In genomic region chr22:24216541-24217209, GRCh38 we compare ENCODE assay signal across 25 cellular contexts. TPM values are rescaled to one million over a fixed set of nuclear protein-coding genes. Genes with fewer than 3 reads are reported as not detected.
DNase-seq lines count a peak whose midpoint lies in the region; ATAC-seq and FAIRE-seq lines count a peak whose summit lies in the region.
"Had no signal": no experiment of that assay in that cellular context is flagged by ENCODE, and none has a peak within 500 bp of the region (broad histone marks: within the 10 kb centered on the region; RNA-seq: fewer than 3 reads in every experiment).

No MANE protein-coding gene starts in this region.

- CTCF ChIA-PET in activated CD8-positive, alpha-beta T cell treated with anti-CD3 and anti-CD28 coated beads, Interleukin-2, amount 10 ng/mL, durations not matched to agents 7 days and 5 days (lab: Charles Lee), result interaction anchor here (1.2 to 2.6 kb wide), 4 partner anchors 11 to 60 kb away, joined by 3 to 11 read pairs (median 8); no protein-coding TSS in a partner anchor

- no peak overlapping the region for H3K4me3 Mint-ChIP-seq in activated CD8-positive, alpha-beta T cell treated with anti-CD3 and anti-CD28 coated beads, Interleukin-2, amount 10 ng/mL, durations not matched to agents 7 days and 5 days
- H3K4me3 Mint-ChIP-seq in dendritic cell treated with granulocyte-macrophage colony-stimulating factor and Interleukin-4, amounts not matched to agents 40 ng/mL and 50 ng/mL, for 4 days, result no peak overlapping the region
- H3K4me3 Mint-ChIP-seq: immature natural killer cell, nephron, T-cell had no signal

- H3K4me1 Mint-ChIP-seq in activated CD8-positive, alpha-beta T cell treated with anti-CD3 and anti-CD28 coated beads, Interleukin-2, amount 10 ng/mL, durations not matched to agents 7 days and 5 days (ENCODE audit: low read depth), result peaks cover 19% of the 10 kb centered on the region
- H3K4me1 Mint-ChIP-seq in dendritic cell treated with granulocyte-macrophage colony-stimulating factor and Interleukin-4, amounts not matched to agents 40 ng/mL and 50 ng/mL, for 4 days (ENCODE audit: low read depth), result peaks cover 47% of the 10 kb centered on the region
- H3K4me1 Mint-ChIP-seq: immature natural killer cell had no signal

- intact Hi-C loops in dendritic cell treated with granulocyte-macrophage colony-stimulating factor and Interleukin-4, amounts not matched to agents 40 ng/mL and 50 ng/mL, for 4 days (cut with micrococcal nuclease), result no loop called here

- H3K27me3 Mint-ChIP-seq in activated CD8-positive, alpha-beta T cell treated with anti-CD3 and anti-CD28 coated beads, Interleukin-2, amount 10 ng/mL, durations not matched to agents 7 days and 5 days (ENCODE audit: low read depth), result peaks cover 6% of the 10 kb centered on the region
- H3K27me3 Mint-ChIP-seq in dendritic cell treated with granulocyte-macrophage colony-stimulating factor and Interleukin-4, amounts not matched to agents 40 ng/mL and 50 ng/mL, for 4 days, result no peaks in the 10 kb centered on the region
- H3K27me3 Mint-ChIP-seq: T-cell had no signal

- FAIRE-seq in urothelium cell line (lab: Jason Lieb, UNC), result peak; percentile 95
- FAIRE-seq: G401.6 had no signal

- peak; percentile 66 for DNase-seq in activated CD8-positive, alpha-beta memory T cell treated with anti-CD3 and anti-CD28 coated beads for 24 hours
- DNase-seq in activated CD8-positive, alpha-beta memory T cell treated with anti-CD3 and anti-CD28 coated beads, Interleukin-2, amount 50 U/mL, for 4 hours, result no peak
- DNase-seq in activated CD8-positive, alpha-beta T cell treated with anti-CD3 and anti-CD28 coated beads, Interleukin-2, amount 10 ng/mL, durations not matched to agents 7 days and 5 days, result peak; percentile 43
- DNase-seq in urothelium cell line (ENCODE audit: low spot score) (no peak), SKM-1 (lab: John Stamatoyannopoulos, UW; ENCODE audit: unreplicated experiment) (no peak)
- DNase-seq: activated CD4-positive, alpha-beta T cell treated with anti-CD3 and anti-CD28 coated beads, Interleukin-2, amount 50 U/mL, for 48 hours; activated CD4-positive, CD25-positive, alpha-beta regulatory T cell; DMS153; dorsolateral prefrontal cortex; hypothalamus; immature natural killer cell; Karpas-422; left colon; mammary epithelial cell; NCI-H1417 treated with DMSO at 0.1 percent for 48 hours; NCI-H2081; NCI-H2227 treated with DMSO at 0.1 percent for 48 hours; T-cell had no signal

- ATAC-seq in activated CD8-positive, alpha-beta T cell treated with anti-CD3 and anti-CD28 coated beads, Interleukin-2, amount 10 ng/mL, durations not matched to agents 7 days and 5 days, result peak; percentile 44
- ATAC-seq in GM18909 (IDR thresholded peaks at IDR 0.05; ENCODE audit: poor library complexity, unreplicated experiment), result no peak
- ATAC-seq in GM21825 (IDR thresholded peaks at IDR 0.05; ENCODE audit: unreplicated experiment), result no peak
- ATAC-seq: HCT116, left colon had no signal

- POLR2A ChIA-PET in activated CD8-positive, alpha-beta T cell treated with anti-CD3 and anti-CD28 coated beads, Interleukin-2, amount 10 ng/mL, durations not matched to agents 7 days and 5 days (lab: Charles Lee), result no interaction called here

- peak overlapping the region; percentile 76 for H3K27ac Mint-ChIP-seq in activated CD8-positive, alpha-beta T cell treated with anti-CD3 and anti-CD28 coated beads, Interleukin-2, amount 10 ng/mL, durations not matched to agents 7 days and 5 days
- peak overlapping the region; percentile 72 for H3K27ac Mint-ChIP-seq in dendritic cell treated with granulocyte-macrophage colony-stimulating factor and Interleukin-4, amounts not matched to agents 40 ng/mL and 50 ng/mL, for 4 days
- H3K27ac Mint-ChIP-seq: immature natural killer cell, nephron, T-cell had no signal

- no peaks in the 10 kb centered on the region for H3K9me3 Mint-ChIP-seq in activated CD8-positive, alpha-beta T cell treated with anti-CD3 and anti-CD28 coated beads, Interleukin-2, amount 10 ng/mL, durations not matched to agents 7 days and 5 days (ENCODE audit: insufficient read depth)
- no peaks in the 10 kb centered on the region for H3K9me3 Mint-ChIP-seq in dendritic cell treated with granulocyte-macrophage colony-stimulating factor and Interleukin-4, amounts not matched to agents 40 ng/mL and 50 ng/mL, for 4 days
- H3K9me3 Mint-ChIP-seq: immature natural killer cell, nephron, T-cell had no signal

- no peaks in the 10 kb centered on the region for H3K36me3 Mint-ChIP-seq in activated CD8-positive, alpha-beta T cell treated with anti-CD3 and anti-CD28 coated beads, Interleukin-2, amount 10 ng/mL, durations not matched to agents 7 days and 5 days (ENCODE audit: low read depth)
- peaks cover 70% of the 10 kb centered on the region for H3K36me3 Mint-ChIP-seq in dendritic cell treated with granulocyte-macrophage colony-stimulating factor and Interleukin-4, amounts not matched to agents 40 ng/mL and 50 ng/mL, for 4 days (ENCODE audit: low read depth)
- H3K36me3 Mint-ChIP-seq: immature natural killer cell, T-cell had no signal

RNA-seq across cellular contexts. Expression of gene GGT5, which starts 28.2 kb away (rescaled TPM):
- total RNA-seq in activated CD8-positive, alpha-beta T cell treated with anti-CD3 and anti-CD28 coated beads, Interleukin-2, amount 10 ng/mL, durations not matched to agents 7 days and 5 days, result under 1 TPM; 0.29 to 0.44 TPM
- total RNA-seq: A172 had no signal

RNA-seq across cellular contexts. Expression of gene SUSD2, which starts 35.4 kb away (rescaled TPM):
- 1 to 10 TPM; 1.3 to 1.9 TPM for total RNA-seq in activated CD8-positive, alpha-beta T cell treated with anti-CD3 and anti-CD28 coated beads, Interleukin-2, amount 10 ng/mL, durations not matched to agents 7 days and 5 days

RNA-seq across cellular contexts. Expression of gene SPECC1L, which starts 54.0 kb away (rescaled TPM):
- total RNA-seq in activated CD8-positive, alpha-beta T cell treated with anti-CD3 and anti-CD28 coated beads, Interleukin-2, amount 10 ng/mL, durations not matched to agents 7 days and 5 days, result 10 to 100 TPM; 57.6 to 59.7 TPM

Comparison
In these comparisons a context has a peak if more than half of its experiments do, and no peak if none do; other contexts are left out.
1. DNase-seq: peak in activated CD8-positive, alpha-beta memory T cell treated with anti-CD3 and anti-CD28 coated beads for 24 hours (single experiment) and activated CD8-positive, alpha-beta T cell treated with anti-CD3 and anti-CD28 coated beads, Interleukin-2, amount 10 ng/mL, durations not matched to agents 7 days and 5 days (single experiment); none in activated CD8-positive, alpha-beta memory T cell treated with anti-CD3 and anti-CD28 coated beads, Interleukin-2, amount 50 U/mL, for 4 hours (single experiment), urothelium cell line (single experiment) and SKM-1 (single experiment).